In genomic region chr9:5510991-5511390, GRCh38 we compare ENCODE assay signal across 9 cellular contexts. TPM values are rescaled to one million over a fixed set of nuclear protein-coding genes. Genes with fewer than 3 reads are reported as not detected.
DNase-seq lines count a peak whose midpoint lies in the region; ATAC-seq, FAIRE-seq and TF ChIP-seq lines count a peak whose summit lies in the region.
"Had no signal": no experiment of that assay in that cellular context is flagged by ENCODE, and none has a peak within 500 bp of the region (broad histone marks: within the 10 kb centered on the region; RNA-seq: fewer than 3 reads in every experiment).

No MANE protein-coding gene starts in this region.

- no peaks in the 10 kb centered on the region for H3K36me3 ChIP-seq in bronchial epithelial cell (ENCODE audit: control insufficient read depth, insufficient read depth, low read length)

- H3K27me3 ChIP-seq in bronchial epithelial cell (ENCODE audit: control insufficient read depth, insufficient read depth, low read length), result no peaks in the 10 kb centered on the region

- DNase-seq in D341Med (ENCODE audit: low spot score) (peak; percentile 49), NCI-H1105 (lab: John Stamatoyannopoulos, UW) (peak; percentile 13), bronchial epithelial cell (ENCODE audit: low read depth) (no peak), retina (peak; percentile 27), GOT3 (lab: John Stamatoyannopoulos, UW) (no peak)
- no peak for DNase-seq in activated effector memory CD4-positive, alpha-beta T cell treated with Interleukin-2 at 50 U/mL for 16 hours
- DNase-seq: SHP77 treated with DMSO at 0.1 percent for 48 hours had no signal

- no peak for TF ChIP-seq CTCF in bronchial epithelial cell (IDR thresholded peaks at IDR 0.05; ENCODE audit: insufficient read depth, low read length, severe bottlenecking)

- FAIRE-seq in bronchial epithelial cell (lab: Jason Lieb, UNC), result no peak

- ATAC-seq in HG02798 (IDR thresholded peaks at IDR 0.05; ENCODE audit: poor library complexity, unreplicated experiment) (no peak), GM21529 (IDR thresholded peaks at IDR 0.05; ENCODE audit: unreplicated experiment) (no peak)

- peak overlapping the region; percentile 25 for H3K4me3 ChIP-seq in bronchial epithelial cell (ENCODE audit: low read depth, low read length)

RNA-seq across cellular contexts. Expression of gene PDCD1LG2, which starts 0.7 kb away (rescaled TPM):
- total RNA-seq in bronchial epithelial cell, result under 0.01 and 0.64 TPM in 2 replicates

Comparison
In these comparisons a context has a peak if more than half of its experiments do, and no peak if none do; other contexts are left out.
1. DNase-seq: peak in D341Med (single experiment), NCI-H1105 (single experiment) and retina (single experiment); none in bronchial epithelial cell (single experiment), activated effector memory CD4-positive, alpha-beta T cell treated with Interleukin-2 at 50 U/mL for 16 hours (single experiment) and GOT3 (single experiment).